In the genomic region with DNA sequence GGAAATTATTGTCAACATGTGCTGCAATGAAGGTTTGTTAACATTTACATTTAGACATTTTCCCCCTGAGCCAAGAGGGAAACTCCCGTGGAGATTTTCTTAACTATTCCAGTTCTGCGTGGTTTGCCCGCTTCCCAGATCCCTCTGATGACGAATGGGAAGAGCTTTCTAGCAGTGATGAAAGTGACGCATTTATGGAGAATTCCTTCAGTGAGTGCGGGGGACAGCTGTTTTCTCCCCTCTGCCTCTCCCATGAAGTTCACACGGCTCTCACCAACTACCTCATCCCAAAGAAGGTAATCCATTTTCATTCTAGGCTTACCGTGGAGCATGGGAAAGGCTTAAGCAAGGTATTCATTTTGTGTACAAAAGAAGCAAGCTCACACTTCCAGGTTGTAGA, we compare ENCODE assay signal across 6 cellular contexts.
"Had no signal": no experiment of that assay in that cellular context is flagged by ENCODE, and none has a peak within 500 bp of the region (broad histone marks: within the 10 kb centered on the region; RNA-seq: fewer than 3 reads in every experiment).

No MANE protein-coding gene starts in this region.

- H3K4me2 ChIP-seq: GM23338 had no signal

- H3K27ac Mint-ChIP-seq: GM23338, H9, IgD-negative memory B cell had no signal

- H3K4me3 ChIP-seq: GM23338 had no signal

- H2AFZ ChIP-seq: GM23338 had no signal

- H3K4me3 Mint-ChIP-seq: GM23338, H9, IgD-negative memory B cell had no signal

- H3K27me3 Mint-ChIP-seq: IgD-negative memory B cell had no signal

- DNase-seq: H9, HCEC 1CT, KBM-7 had no signal

- H3K9me3 Mint-ChIP-seq: GM23338, H9, IgD-negative memory B cell had no signal

- H3K4me1 Mint-ChIP-seq: GM23338, H9 had no signal

- H3K27ac ChIP-seq: HL-60 had no signal
